ENCODE assay signal across 10 cellular contexts in the genomic region with DNA sequence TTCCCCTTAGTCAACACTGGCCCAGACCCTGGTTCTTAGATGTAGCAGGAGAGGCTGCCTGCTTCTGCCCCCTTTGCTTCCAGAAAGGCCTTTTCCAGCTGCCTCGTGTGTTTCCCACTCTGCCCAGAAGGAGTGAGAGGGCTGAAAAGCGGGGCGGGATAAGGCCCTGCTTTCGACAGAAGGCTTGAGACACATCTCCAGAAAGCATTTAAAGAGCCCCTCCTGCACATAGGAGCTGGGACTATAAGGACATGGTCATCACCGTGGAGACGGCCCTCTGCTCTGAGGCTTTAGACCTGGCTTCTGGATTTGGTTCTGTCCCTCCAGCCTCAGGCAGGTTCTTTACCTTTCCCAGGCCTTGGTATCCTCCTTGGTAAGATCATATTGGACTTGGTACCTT. TPM values are rescaled to one million over a fixed set of nuclear protein-coding genes. Genes with fewer than 3 reads are reported as not detected.
DNase-seq lines count a peak whose midpoint lies in the region; ATAC-seq and TF ChIP-seq lines count a peak whose summit lies in the region.
"Had no signal": no experiment of that assay in that cellular context is flagged by ENCODE, and none has a peak within 500 bp of the region (broad histone marks: within the 10 kb centered on the region; RNA-seq: fewer than 3 reads in every experiment).

No MANE protein-coding gene starts in this region.

- H3K9me3 ChIP-seq in hepatocyte (ENCODE audit: low read depth) (no peaks in the 10 kb centered on the region), gastrocnemius medialis (no peaks in the 10 kb centered on the region)

- H3K27ac ChIP-seq in hepatocyte (peak overlapping the region; percentile 37), gastrocnemius medialis (peak overlapping the region; percentile 63 to 94 (median 94))

- 78% methylated on average over 6 of the region's 6 CpGs for WGBS in hepatocyte (ENCODE audit: low lambda C conversion rate, missing lambda C conversion rate)

- no peaks in the 10 kb centered on the region for H3K9me3 Mint-ChIP-seq in activated naive CD8-positive, alpha-beta T cell treated with anti-CD3 and anti-CD28 coated beads, Interleukin-2, amount 10 ng/mL, durations not matched to agents 7 days and 5 days
- H3K9me3 Mint-ChIP-seq: activated T-helper 17 cell treated with anti-CD3 and anti-CD28 coated beads, Interleukin-2, amount 50 U/mL, for 72 hours had no signal

- H3K4me1 ChIP-seq in hepatocyte (ENCODE audit: insufficient read depth) = no peaks in the 10 kb centered on the region
- peaks cover 25 to 29% of the 10 kb centered on the region in 2 donors for H3K4me1 ChIP-seq in gastrocnemius medialis

- POLR2A ChIA-PET in activated naive CD8-positive, alpha-beta T cell treated with anti-CD3 and anti-CD28 coated beads, Interleukin-2, amount 10 ng/mL, durations not matched to agents 7 days and 5 days (lab: Charles Lee) = interaction anchor here (1.2 to 3.5 kb wide), 3 partner anchors 12 to 288 kb away, joined by 3 to 15 read pairs (median 4); a partner anchor contains a TSS

- peak; percentile 30 for ATAC-seq in activated naive CD8-positive, alpha-beta T cell treated with anti-CD3 and anti-CD28 coated beads, Interleukin-2, amount 10 ng/mL, durations not matched to agents 7 days and 5 days (ENCODE audit: low read depth)
- ATAC-seq in gastrocnemius medialis (no peak), HG03095 (IDR thresholded peaks at IDR 0.05; ENCODE audit: unreplicated experiment) (no peak)

- no peaks in the 10 kb centered on the region for H3K27me3 ChIP-seq in hepatocyte
- no peaks in the 10 kb centered on the region for H3K27me3 ChIP-seq in gastrocnemius medialis

- no peak overlapping the region for H3K4me3 Mint-ChIP-seq in activated naive CD8-positive, alpha-beta T cell treated with anti-CD3 and anti-CD28 coated beads, Interleukin-2, amount 10 ng/mL, durations not matched to agents 7 days and 5 days
- H3K4me3 Mint-ChIP-seq: activated T-helper 17 cell treated with anti-CD3 and anti-CD28 coated beads, Interleukin-2, amount 50 U/mL, for 72 hours had no signal

- in situ Hi-C loops in gastrocnemius medialis (cut with MboI; ENCODE audit: low sequenced_read_pairs in 4 of 4) = loop anchor here in 3 of 4 donors (10.0 kb wide), 2 partner anchors 286 to 346 kb away; no protein-coding TSS in a partner anchor

- no peak overlapping the region for H2AFZ ChIP-seq in hepatocyte

- H4K20me1 ChIP-seq in hepatocyte (ENCODE audit: insufficient read depth, poor library complexity, severe bottlenecking) = peaks cover 4% of the 10 kb centered on the region

- no peak overlapping the region for H3K27ac Mint-ChIP-seq in activated naive CD8-positive, alpha-beta T cell treated with anti-CD3 and anti-CD28 coated beads, Interleukin-2, amount 10 ng/mL, durations not matched to agents 7 days and 5 days
- H3K27ac Mint-ChIP-seq: activated T-helper 17 cell treated with anti-CD3 and anti-CD28 coated beads, Interleukin-2, amount 50 U/mL, for 72 hours had no signal

- DNase-seq in EH (ENCODE audit: low read depth) (peak; percentile 33), hepatocyte (ENCODE audit: low spot score) (no peak), gastrocnemius medialis (no peak), NCI-H2196 treated with DMSO at 0.1 percent for 48 hours (lab: John Stamatoyannopoulos, UW; ENCODE audit: unreplicated experiment) (no peak), NCI-H82 treated with DMSO at 0.1 percent for 48 hours (lab: John Stamatoyannopoulos, UW; ENCODE audit: unreplicated experiment) (no peak), kidney glomerular epithelial cell (lab: John Stamatoyannopoulos, UW) (no peak)
- DNase-seq in activated naive CD8-positive, alpha-beta T cell treated with anti-CD3 and anti-CD28 coated beads, Interleukin-2, amount 10 ng/mL, durations not matched to agents 7 days and 5 days = no peak
- DNase-seq: NCI-H146 had no signal

- H3K4me2 ChIP-seq in hepatocyte = no peak overlapping the region

- peaks cover 25% of the 10 kb centered on the region for H3K36me3 Mint-ChIP-seq in activated naive CD8-positive, alpha-beta T cell treated with anti-CD3 and anti-CD28 coated beads, Interleukin-2, amount 10 ng/mL, durations not matched to agents 7 days and 5 days

- H3K4me3 ChIP-seq in hepatocyte (no peak overlapping the region), gastrocnemius medialis (no peak overlapping the region)

- H3K36me3 ChIP-seq in hepatocyte (replicated peaks; ENCODE audit: insufficient read depth, low read depth) (no peaks in the 10 kb centered on the region), gastrocnemius medialis (peaks cover 0 to 27% of the 10 kb centered on the region in 2 donors)

- no peaks in the 10 kb centered on the region for H3K79me2 ChIP-seq in hepatocyte

- no peaks in the 10 kb centered on the region for H3K27me3 Mint-ChIP-seq in activated naive CD8-positive, alpha-beta T cell treated with anti-CD3 and anti-CD28 coated beads, Interleukin-2, amount 10 ng/mL, durations not matched to agents 7 days and 5 days
- H3K27me3 Mint-ChIP-seq: activated T-helper 17 cell treated with anti-CD3 and anti-CD28 coated beads, Interleukin-2, amount 50 U/mL, for 72 hours had no signal

- no peak for TF ChIP-seq POLR2A in gastrocnemius medialis (IDR thresholded peaks at IDR 0.05)

- intact Hi-C loops in gastrocnemius medialis (cut with DNase I; ENCODE audit: low total_unique reads) = loop anchor here (5.0 kb wide), 1 partner anchor 114 kb away; no protein-coding TSS in a partner anchor

- peaks cover 11% of the 10 kb centered on the region for H3K4me1 Mint-ChIP-seq in activated naive CD8-positive, alpha-beta T cell treated with anti-CD3 and anti-CD28 coated beads, Interleukin-2, amount 10 ng/mL, durations not matched to agents 7 days and 5 days

- no peak for TF ChIP-seq CTCF in hepatocyte (IDR thresholded peaks at IDR 0.05; ENCODE audit: poor library complexity)
- no peak for TF ChIP-seq CTCF in gastrocnemius medialis (IDR thresholded peaks at IDR 0.05 in 4 of 5, conservative IDR thresholded peaks at IDR 0.05 in 1 of 5)

- no peaks in the 10 kb centered on the region for H3K9me2 ChIP-seq in hepatocyte (replicated peaks; ENCODE audit: insufficient read depth)

RNA-seq across cellular contexts. Expression of a gene that starts 11.9 kb away (rescaled TPM):
- 100 to 1,000 TPM; 682 to 687 TPM for total RNA-seq in activated naive CD8-positive, alpha-beta T cell treated with anti-CD3 and anti-CD28 coated beads, Interleukin-2, amount 10 ng/mL, durations not matched to agents 7 days and 5 days
- 341 and 405 TPM in 2 replicates for total RNA-seq in hepatocyte
- polyA plus RNA-seq in hepatocyte = 859 and 862 TPM in 2 replicates
- total RNA-seq in gastrocnemius medialis = 1,000 to 10,000 TPM in 2 of 4 donors, 100 to 1,000 TPM in 2; 466 to 1,278 (median 1,009) TPM
